8 cellular contexts compared by ENCODE assay signal in the genomic region with DNA sequence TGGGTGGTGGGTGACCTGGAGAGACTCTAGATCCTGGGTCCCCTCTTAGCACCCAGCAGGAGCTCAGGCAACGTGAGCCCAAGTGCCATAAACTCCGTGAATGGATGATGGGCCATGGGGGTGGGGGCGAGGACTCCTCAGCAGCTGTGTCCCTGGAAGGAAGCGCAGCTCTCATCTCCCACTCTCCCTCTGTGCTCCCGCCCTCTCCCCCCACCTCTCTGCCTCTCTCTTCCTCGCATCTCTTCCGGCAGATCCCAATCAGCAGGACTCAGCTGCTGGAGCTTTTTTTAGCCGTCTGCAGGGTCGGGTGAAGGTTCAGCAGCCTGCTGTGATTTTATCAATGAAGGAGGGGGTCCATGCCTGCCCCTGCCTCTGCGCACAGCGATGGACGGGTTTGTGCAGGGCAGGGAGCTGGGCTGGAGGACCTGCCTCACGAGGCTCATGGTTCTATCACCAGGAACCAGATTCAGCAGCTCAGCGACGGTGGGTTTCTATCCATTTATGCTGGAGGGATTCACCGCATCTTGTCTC. TPM values are rescaled to one million over a fixed set of nuclear protein-coding genes. Genes with fewer than 3 reads are reported as not detected.
DNase-seq lines count a peak whose midpoint lies in the region; ATAC-seq and TF ChIP-seq lines count a peak whose summit lies in the region.

No MANE protein-coding gene starts in this region.

- H3K27me3 ChIP-seq in SK-N-SH (ENCODE audit: insufficient read depth) (no peaks in the 10 kb centered on the region; the same call in 1 of the 2 replicates), esophagus squamous epithelium (no peaks in the 10 kb centered on the region)

- peaks cover 9% of the 10 kb centered on the region for H3F3A ChIP-seq in SK-N-SH (replicated peaks; ENCODE audit: insufficient read depth)

- H3K79me2 ChIP-seq in SK-N-SH (ENCODE audit: insufficient read depth): no peaks in the 10 kb centered on the region

- ATAC-seq in GM21619 (IDR thresholded peaks at IDR 0.05; ENCODE audit: unreplicated experiment) (no peak), GM21528 (IDR thresholded peaks at IDR 0.05; ENCODE audit: low FRiP score, unreplicated experiment) (no peak)

- H3K4me1 ChIP-seq in SK-N-SH (ENCODE audit: control insufficient read depth in 1 of 2, insufficient read depth in 2 of 2, low read depth in 1 of 2, low read length in 1 of 2) (peaks cover 9 to 71% of the 10 kb centered on the region in 2 experiments; a peak in 2 of 4 replicates), esophagus squamous epithelium (peaks cover 45 to 100% (median 65%) of the 10 kb centered on the region in 3 donors)

- H3K4me2 ChIP-seq in SK-N-SH: no peak overlapping the region

- H3K9me2 ChIP-seq in SK-N-SH: no peaks in the 10 kb centered on the region

- intact Hi-C loops in esophagus squamous epithelium (cut with DNase I) (loop anchor here (5.0 to 10.0 kb wide), 2 partner anchors 115 to 252 kb away; a partner anchor contains a TSS), posterior vena cava (cut with DNase I) (loop anchor here in 1 of 2 donors (10.0 kb wide), 1 partner anchor 112 kb away; a partner anchor contains a TSS)

- H3K9me3 ChIP-seq in SK-N-SH (no peaks in the 10 kb centered on the region), esophagus squamous epithelium (no peaks in the 10 kb centered on the region)

- TF ChIP-seq EP300 in SK-N-SH (IDR thresholded peaks at IDR 0.05; ENCODE audit: borderline replicate concordance in 1 of 2, low read depth in 1 of 2, low read length in 1 of 2): peak in 1 of 2 experiments; percentile 76; a peak in 1 of 4 replicates

- peak; percentile 36 for DNase-seq in DMS79 (lab: John Stamatoyannopoulos, UW)
- DNase-seq in SK-N-SH: peak; percentile 76
- DNase-seq in esophagus squamous epithelium (lab: John Stamatoyannopoulos, UW): no peak
- DNase-seq in posterior vena cava (ENCODE audit: low spot score): peak; percentile 82
- no peak for DNase-seq in NCI-H774 (lab: John Stamatoyannopoulos, UW)
- DNase-seq in NCI-H2107 (lab: John Stamatoyannopoulos, UW): no peak

- TF ChIP-seq POLR2A in esophagus squamous epithelium (IDR thresholded peaks at IDR 0.05): no peak

- 50% methylated on average over 14 of the region's 16 CpGs for WGBS in SK-N-SH (ENCODE audit: low lambda C conversion rate)
- WGBS in esophagus squamous epithelium, 2 donors: 67 to 75% methylated on average over 1 to 13 of the region's 16 CpGs

- no peak for TF ChIP-seq CTCF in SK-N-SH (IDR thresholded peaks at IDR 0.05)
- TF ChIP-seq CTCF in esophagus squamous epithelium (IDR thresholded peaks at IDR 0.05): no peak

- CTCF ChIA-PET in SK-N-SH (lab: Yijun Ruan, JAX): interaction anchor here (0.8 to 16.9 kb wide), 14 partner anchors 7 to 254 kb away, joined by 3 to 381 read pairs (median 4); a partner anchor contains a TSS

- H3K27ac ChIP-seq in SK-N-SH (ENCODE audit: low read depth in 2 of 2, low read length in 1 of 2) (peak overlapping the region in 1 of 2 experiments; percentile 68; a peak in 2 of 4 replicates), esophagus squamous epithelium (peak overlapping the region; percentile 65 to 84 (median 84))

- no peaks in the 10 kb centered on the region for H4K20me1 ChIP-seq in SK-N-SH (ENCODE audit: insufficient read depth)

- H3K9ac ChIP-seq in SK-N-SH: no peak overlapping the region

- POLR2A ChIA-PET in SK-N-SH (lab: Yijun Ruan, JAX): interaction anchor here (0.5 to 1.4 kb wide), 5 partner anchors 9 to 113 kb away, joined by 3 to 12 read pairs (median 5); no protein-coding TSS in a partner anchor

- TF ChIP-seq RAD21 in SK-N-SH (IDR thresholded peaks at IDR 0.05; ENCODE audit: low read length): no peak

- H3K4me3 ChIP-seq in SK-N-SH (ENCODE audit: low read depth in 2 of 2, low read length in 1 of 2) (no peak overlapping the region), esophagus squamous epithelium (peak overlapping the region in 1 of 4 donors; percentile 19)

- H2AFZ ChIP-seq in SK-N-SH (ENCODE audit: low read depth): no peak overlapping the region

- H3K36me3 ChIP-seq in SK-N-SH (replicated peaks in 1 of 2; ENCODE audit: control insufficient read depth in 1 of 2, insufficient read depth in 2 of 2, low read length in 1 of 2) (no peaks in the 10 kb centered on the region), esophagus squamous epithelium (no peaks in the 10 kb centered on the region)

TF ChIP-seq in SK-N-SH, 30 proteins besides CTCF, POLR2A, EP300 and RAD21:
- TF ChIP-seq GATA2 (CRISPR knock-in tag; IDR thresholded peaks at IDR 0.05) (peak; percentile 98), MEF2A (IDR thresholded peaks at IDR 0.05; ENCODE audit: borderline replicate concordance, low read depth) (no peak), TCF12 (IDR thresholded peaks at IDR 0.05) (no peak), CHD2 (IDR thresholded peaks at IDR 0.05; ENCODE audit: low read length, partially characterized antibody) (no peak), RCOR1 (IDR thresholded peaks at IDR 0.05; ENCODE audit: low read length) (peak; percentile 54; the same call in 1 of the 2 replicates)
- TF ChIP-seq, protein P1, sequence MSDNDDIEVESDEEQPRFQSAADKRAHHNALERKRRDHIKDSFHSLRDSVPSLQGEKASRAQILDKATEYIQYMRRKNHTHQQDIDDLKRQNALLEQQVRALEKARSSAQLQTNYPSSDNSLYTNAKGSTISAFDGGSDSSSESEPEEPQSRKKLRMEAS (IDR thresholded peaks at IDR 0.05; ENCODE audit: low read depth): no peak
- TF ChIP-seq, protein P2, sequence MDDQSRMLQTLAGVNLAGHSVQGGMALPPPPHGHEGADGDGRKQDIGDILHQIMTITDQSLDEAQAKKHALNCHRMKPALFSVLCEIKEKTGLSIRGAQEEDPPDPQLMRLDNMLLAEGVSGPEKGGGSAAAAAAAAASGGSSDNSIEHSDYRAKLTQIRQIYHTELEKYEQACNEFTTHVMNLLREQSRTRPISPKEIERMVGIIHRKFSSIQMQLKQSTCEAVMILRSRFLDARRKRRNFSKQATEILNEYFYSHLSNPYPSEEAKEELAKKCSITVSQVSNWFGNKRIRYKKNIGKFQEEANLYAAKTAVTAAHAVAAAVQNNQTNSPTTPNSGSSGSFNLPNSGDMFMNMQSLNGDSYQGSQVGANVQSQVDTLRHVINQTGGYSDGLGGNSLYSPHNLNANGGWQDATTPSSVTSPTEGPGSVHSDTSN (IDR thresholded peaks at IDR 0.05): no peak
- TF ChIP-seq, protein P3, sequence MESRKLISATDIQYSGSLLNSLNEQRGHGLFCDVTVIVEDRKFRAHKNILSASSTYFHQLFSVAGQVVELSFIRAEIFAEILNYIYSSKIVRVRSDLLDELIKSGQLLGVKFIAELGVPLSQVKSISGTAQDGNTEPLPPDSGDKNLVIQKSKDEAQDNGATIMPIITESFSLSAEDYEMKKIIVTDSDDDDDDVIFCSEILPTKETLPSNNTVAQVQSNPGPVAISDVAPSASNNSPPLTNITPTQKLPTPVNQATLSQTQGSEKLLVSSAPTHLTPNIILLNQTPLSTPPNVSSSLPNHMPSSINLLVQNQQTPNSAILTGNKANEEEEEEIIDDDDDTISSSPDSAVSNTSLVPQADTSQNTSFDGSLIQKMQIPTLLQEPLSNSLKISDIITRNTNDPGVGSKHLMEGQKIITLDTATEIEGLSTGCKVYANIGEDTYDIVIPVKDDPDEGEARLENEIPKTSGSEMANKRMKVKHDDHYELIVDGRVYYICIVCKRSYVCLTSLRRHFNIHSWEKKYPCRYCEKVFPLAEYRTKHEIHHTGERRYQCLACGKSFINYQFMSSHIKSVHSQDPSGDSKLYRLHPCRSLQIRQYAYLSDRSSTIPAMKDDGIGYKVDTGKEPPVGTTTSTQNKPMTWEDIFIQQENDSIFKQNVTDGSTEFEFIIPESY (IDR thresholded peaks at IDR 0.05; ENCODE audit: borderline replicate concordance, low read depth): no peak

RNA-seq across cellular contexts. Expression of a gene that starts 8.3 kb away (rescaled TPM):
- not detected in 2 replicates for polyA plus RNA-seq in SK-N-SH (2012; rRNA removed)
- 0.03 and 0.05 TPM in 2 replicates for polyA plus RNA-seq in SK-N-SH (2012; cell fraction: cytosol; rRNA removed)
- polyA plus RNA-seq in SK-N-SH (2012; cell fraction: nucleus; rRNA removed): 0.02 TPM in 1 of 2 replicates, not detected in the other
- under 1 TPM in 3 of 4 donors, not detected in 1; 0.12 to 0.95 (median 0.53) TPM for total RNA-seq in esophagus squamous epithelium
- total RNA-seq in posterior vena cava: under 1 TPM; 0.46 to 0.62 TPM

RNA-seq across cellular contexts. Expression of a gene that starts 55.5 kb away (rescaled TPM):
- polyA plus RNA-seq in SK-N-SH (2012; rRNA removed): not detected in 2 replicates
- 0.01 TPM in 1 of 2 replicates, not detected in the other for polyA plus RNA-seq in SK-N-SH (2012; cell fraction: cytosol; rRNA removed)
- 0.02 TPM in 1 of 2 replicates, not detected in the other for polyA plus RNA-seq in SK-N-SH (2012; cell fraction: nucleus; rRNA removed)
- total RNA-seq in esophagus squamous epithelium (100 to 1,000 TPM in 1 of 4 donors, 10 to 100 TPM in 3; 34.6 to 104 (median 71.1) TPM), posterior vena cava (under 1 TPM; 0.14 to 0.38 TPM)

Comparison
In these comparisons a context has a peak if more than half of its experiments do, and no peak if none do; other contexts are left out.
1. DNase-seq: peak in DMS79 (single experiment), SK-N-SH (single experiment) and posterior vena cava (single experiment); none in esophagus squamous epithelium (single experiment), NCI-H774 (single experiment) and NCI-H2107 (single experiment).
2. RNA of a gene that starts 55.5 kb away (total RNA-seq): 34.6 to 104 TPM in esophagus squamous epithelium; 0.14 to 0.38 TPM in posterior vena cava; every median in the first group is over 10 times any median in the second.